19 cellular contexts compared by ENCODE assay signal in genomic region chr3:44445786-44446185, GRCh38.
"Had no signal": no experiment of that assay in that cellular context is flagged by ENCODE, and none has a peak within 500 bp of the region (broad histone marks: within the 10 kb centered on the region; RNA-seq: fewer than 3 reads in every experiment).

No MANE protein-coding gene starts in this region.

- H3K27me3 ChIP-seq: colonic mucosa, heart left ventricle, neutrophil, right atrium auricular region, sigmoid colon, testis, transverse colon had no signal

- H3K27me3 Mint-ChIP-seq: memory B cell; stimulated activated naive B cell treated with anti-CD40 and anti-IgM and Interleukin-4, amounts not matched to agents 10 μg/mL and 1 μg/mL and 100 μg/mL, for 72 hours; stimulated activated naive CD8-positive, alpha-beta T cell treated with anti-CD3 and anti-CD28 coated beads, Interleukin-15, amount 100 ng/mL, for 72 hours had no signal

- H3K4me3 ChIP-seq: colonic mucosa, heart left ventricle, left ventricle myocardium inferior, lower lobe of right lung, right atrium auricular region, sigmoid colon, skin epidermis, testis, transverse colon had no signal

- H3K4me1 ChIP-seq: colonic mucosa had no signal

- H3K9me3 ChIP-seq: colonic mucosa, lower lobe of right lung, neutrophil, right atrium auricular region, testis had no signal

- H3K27ac ChIP-seq: colonic mucosa, heart left ventricle, left ventricle myocardium inferior, lower lobe of right lung, neutrophil, right atrium auricular region, sigmoid colon, skin epidermis, testis, transverse colon had no signal

- H3K4me3 Mint-ChIP-seq: memory B cell; stimulated activated naive B cell treated with anti-CD40 and anti-IgM and Interleukin-4, amounts not matched to agents 10 μg/mL and 1 μg/mL and 100 μg/mL, for 72 hours; stimulated activated naive CD8-positive, alpha-beta T cell treated with anti-CD3 and anti-CD28 coated beads, Interleukin-15, amount 100 ng/mL, for 72 hours had no signal

- ATAC-seq: esophagus mucosa; heart left ventricle; lower lobe of right lung; stimulated activated naive B cell treated with anti-CD40 and anti-IgM and Interleukin-4, amounts not matched to agents 10 μg/mL and 1 μg/mL and 100 μg/mL, for 72 hours; stimulated activated naive CD8-positive, alpha-beta T cell treated with anti-CD3 and anti-CD28 coated beads, Interleukin-15, amount 100 ng/mL, for 72 hours had no signal

- H3K27ac Mint-ChIP-seq: memory B cell; stimulated activated naive B cell treated with anti-CD40 and anti-IgM and Interleukin-4, amounts not matched to agents 10 μg/mL and 1 μg/mL and 100 μg/mL, for 72 hours had no signal

- DNase-seq: colonic mucosa; effector CD4-positive, alpha-beta T cell; heart left ventricle; islet precursor cell; left ventricle myocardium inferior; lower lobe of right lung; midbrain; sigmoid colon; stimulated activated CD4-positive, alpha-beta T cell treated with anti-CD3 and anti-CD28 coated beads, Interleukin-2, amount 100 ng/mL, for 24 hours; stimulated activated CD4-positive, alpha-beta T cell treated with anti-CD3 and anti-CD28 coated beads, Interleukin-4, amount 100 ng/mL, for 4 hours; stimulated activated naive B cell treated with anti-CD40 and anti-IgM and Interleukin-4, amounts not matched to agents 10 μg/mL and 1 μg/mL and 100 μg/mL, for 72 hours; stimulated activated naive CD8-positive, alpha-beta T cell treated with anti-CD3 and anti-CD28 coated beads, Interleukin-15, amount 100 ng/mL, for 72 hours; testis; transverse colon had no signal
